ENCODE assay signal across 7 cellular contexts in genomic region chr10:13074562-13075451, GRCh38. TPM values are rescaled to one million over a fixed set of nuclear protein-coding genes. Genes with fewer than 3 reads are reported as not detected.
DNase-seq lines count a peak whose midpoint lies in the region; ATAC-seq, FAIRE-seq and TF ChIP-seq lines count a peak whose summit lies in the region.

No MANE protein-coding gene starts in this region.

- H3K9me3 ChIP-seq in small intestine (ENCODE audit: control insufficient read depth, low read depth), result no peaks in the 10 kb centered on the region

- no peaks in the 10 kb centered on the region for H3K27me3 ChIP-seq in small intestine (ENCODE audit: control insufficient read depth in 2 of 2, insufficient read depth in 2 of 2, low read length in 2 of 2)

- H3K4me3 ChIP-seq in astrocyte of the cerebellum (ENCODE audit: low read depth, low read length), result no peak overlapping the region
- H3K4me3 ChIP-seq in small intestine (ENCODE audit: low read depth in 1 of 2, low read length in 2 of 2), result no peak overlapping the region

- 21 to 24% (median 21%) methylated on average over 18 of the region's 18 CpGs for WGBS in small intestine, 3 donors

- H3K4me1 ChIP-seq in small intestine (ENCODE audit: control insufficient read depth in 2 of 2, insufficient read depth in 1 of 2, low read depth in 1 of 2, low read length in 1 of 2), result no peaks in the 10 kb centered on the region

- no peaks in the 10 kb centered on the region for H3K36me3 ChIP-seq in small intestine (ENCODE audit: control insufficient read depth in 2 of 2, insufficient read depth in 2 of 2, low read length in 2 of 2)

- no peak overlapping the region for H3K27ac ChIP-seq in small intestine (ENCODE audit: low read depth in 1 of 2, low read length in 1 of 2)

- no peak for ATAC-seq in HG03045 (IDR thresholded peaks at IDR 0.05; ENCODE audit: unreplicated experiment)

- DNase-seq in NAMALWA (ENCODE audit: low spot score) (peak; percentile 75), SW480 (ENCODE audit: low spot score) (peak; percentile 65), astrocyte of the cerebellum (ENCODE audit: low read depth) (peak; percentile 38), hypothalamus (lab: John Stamatoyannopoulos, UW) (peak in 44 of 51 donors; percentile 0 to 81 (median 35)), small intestine (peak; percentile 68)

- in situ Hi-C loops in astrocyte of the cerebellum (cut with HindIII; ENCODE audit: low sequenced_read_pairs), result loop anchor here (25.0 kb wide), 1 partner anchor 863 kb away; no protein-coding TSS in a partner anchor

- TF ChIP-seq CTCF in GM12872 (IDR thresholded peaks at IDR 0.05; ENCODE audit: insufficient read depth, low read depth, low read length) (peak; percentile 85), astrocyte of the cerebellum (IDR thresholded peaks at IDR 0.05; ENCODE audit: low read depth, low read length, missing control alignments) (peak; percentile 89)

- FAIRE-seq in small intestine (lab: Jason Lieb, UNC), result no peak

RNA-seq across cellular contexts. Expression of gene OPTN, which starts 25.2 kb away (rescaled TPM):
- 100 to 1,000 TPM in 1 of 3 donors, 10 to 100 TPM in 2; 41.7 to 106 (median 93.5) TPM for polyA plus RNA-seq in small intestine
